23 cellular contexts compared by ENCODE assay signal in genomic region chr3:83195243-83195642, GRCh38.
"Had no signal": no experiment of that assay in that cellular context is flagged by ENCODE, and none has a peak within 500 bp of the region (broad histone marks: within the 10 kb centered on the region; RNA-seq: fewer than 3 reads in every experiment).

No MANE protein-coding gene starts in this region.

- H3K27ac ChIP-seq: colonic mucosa, coronary artery, dorsolateral prefrontal cortex, epithelial cell of prostate, esophagus muscularis mucosa, esophagus squamous epithelium, foreskin keratinocyte, gastrocnemius medialis, gastroesophageal sphincter, heart left ventricle, heart right ventricle had no signal

- DNase-seq: colonic mucosa; cortex of kidney; dermis blood vessel endothelial cell; dorsolateral prefrontal cortex; effector CD4-positive, alpha-beta T cell; effector CD8-positive, alpha-beta T cell; effector memory CD4-positive, alpha-beta T cell; effector memory CD8-positive, alpha-beta T cell; endodermal cell; erythroblast; esophagus squamous epithelium; foreskin fibroblast; foreskin keratinocyte; foreskin melanocyte; gastrocnemius medialis; glutamatergic neuron; head of caudate nucleus; heart left ventricle; heart right ventricle had no signal

- H3K4me3 ChIP-seq: colonic mucosa, coronary artery, dorsolateral prefrontal cortex, esophagus muscularis mucosa, esophagus squamous epithelium, gastrocnemius medialis, gastroesophageal sphincter, heart left ventricle, heart right ventricle had no signal

- H3K36me3 ChIP-seq: colonic mucosa, esophagus muscularis mucosa, esophagus squamous epithelium, gastrocnemius medialis, gastroesophageal sphincter, heart left ventricle, heart right ventricle had no signal

- H3K27me3 ChIP-seq: colonic mucosa, dorsolateral prefrontal cortex, esophagus muscularis mucosa, esophagus squamous epithelium, foreskin keratinocyte, gastrocnemius medialis, gastroesophageal sphincter, heart left ventricle, heart right ventricle had no signal

- H3K9me3 ChIP-seq: colonic mucosa, esophagus muscularis mucosa, esophagus squamous epithelium, gastrocnemius medialis, gastroesophageal sphincter, heart left ventricle had no signal
